In the genomic region with DNA sequence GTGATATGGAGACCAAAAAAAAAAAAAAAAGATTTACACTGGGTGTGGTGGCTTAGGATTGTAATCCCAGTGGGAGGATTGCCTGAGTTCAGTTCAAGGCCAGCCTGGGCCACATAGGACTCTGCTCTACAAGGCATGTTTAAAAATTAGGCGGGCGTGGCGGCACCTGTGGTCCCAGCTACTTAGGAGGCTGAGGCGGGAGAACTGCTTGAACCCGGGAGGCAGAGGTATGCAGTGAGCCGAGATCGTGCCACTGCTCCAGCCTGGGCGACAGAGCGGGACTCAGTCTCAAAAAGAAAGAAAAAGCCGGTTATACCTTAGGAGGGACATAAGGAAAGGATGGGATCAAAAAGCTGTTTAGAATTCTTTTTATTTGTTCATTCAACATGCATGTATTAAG, we compare ENCODE assay signal across 8 cellular contexts. TPM values are rescaled to one million over a fixed set of nuclear protein-coding genes. Genes with fewer than 3 reads are reported as not detected.
DNase-seq lines count a peak whose midpoint lies in the region; ATAC-seq and TF ChIP-seq lines count a peak whose summit lies in the region.

No MANE protein-coding gene starts in this region.

- H3K4me1 Mint-ChIP-seq in naive thymus-derived CD8-positive, alpha-beta T cell = peaks cover 2 to 15% (median 9%) of the 10 kb centered on the region in 4 donors

- H3K27ac ChIP-seq in AG04450 (ENCODE audit: low read depth, low read length) (no peak overlapping the region), coronary artery (no peak overlapping the region)

- peaks cover 0 to 2% (median 0%) of the 10 kb centered on the region in 5 donors for H3K27me3 Mint-ChIP-seq in naive thymus-derived CD8-positive, alpha-beta T cell

- peak overlapping the region; percentile 58 for H3K4me3 ChIP-seq in AG04450 (ENCODE audit: low read depth, low read length)
- peak overlapping the region; percentile 72 for H3K4me3 ChIP-seq in coronary artery

- H3K27me3 ChIP-seq in AG04450 (ENCODE audit: control insufficient read depth, insufficient read depth, low read length) = no peaks in the 10 kb centered on the region

- TF ChIP-seq CTCF in AG04450 (IDR thresholded peaks at IDR 0.05; ENCODE audit: low read depth, low read length) = no peak
- TF ChIP-seq CTCF in coronary artery (IDR thresholded peaks at IDR 0.05) = no peak

- peak overlapping the region; percentile 75 to 90 (median 84) for H3K4me3 Mint-ChIP-seq in naive thymus-derived CD8-positive, alpha-beta T cell

- peak overlapping the region in 7 of 10 donors; percentile 25 to 81 (median 36) for H3K27ac Mint-ChIP-seq in naive thymus-derived CD8-positive, alpha-beta T cell

- CTCF ChIA-PET in AG04450 (lab: Charles Lee) = interaction anchor here (1.1 to 2.5 kb wide), 4 partner anchors 11 to 358 kb away, joined by 3 to 14 read pairs (median 8); no protein-coding TSS in a partner anchor

- ATAC-seq in HG02852 (IDR thresholded peaks at IDR 0.05; ENCODE audit: unreplicated experiment) = peak; percentile 3
- ATAC-seq in naive thymus-derived CD8-positive, alpha-beta T cell = no peak
- no peak for ATAC-seq in GM21515 (IDR thresholded peaks at IDR 0.05; ENCODE audit: unreplicated experiment)
- no peak for ATAC-seq in GM18858 (IDR thresholded peaks at IDR 0.05; ENCODE audit: unreplicated experiment)

- peaks cover 0 to 6% (median 3%) of the 10 kb centered on the region in 3 donors for H3K36me3 Mint-ChIP-seq in naive thymus-derived CD8-positive, alpha-beta T cell

- POLR2A ChIA-PET in AG04450 (lab: Yijun Ruan, JAX) = no interaction called here
- POLR2A ChIA-PET in naive thymus-derived CD8-positive, alpha-beta T cell (lab: Charles Lee) = interaction anchor here (0.7 kb wide), 1 partner anchor 19 kb away, joined by 3 read pairs; no protein-coding TSS in a partner anchor

- DNase-seq in AG04450 (ENCODE audit: low read depth, low spot score) (no peak), coronary artery (ENCODE audit: low spot score) (no peak), DMS 273 (lab: John Stamatoyannopoulos, UW; ENCODE audit: unreplicated experiment) (no peak), dedifferentiated amniotic fluid mesenchymal stem cell (ENCODE audit: extremely low spot score) (no peak)
- DNase-seq in naive thymus-derived CD8-positive, alpha-beta T cell = no peak

- peaks cover 0 to 3% (median 0%) of the 10 kb centered on the region in 9 donors for H3K9me3 Mint-ChIP-seq in naive thymus-derived CD8-positive, alpha-beta T cell

- peaks cover 3% of the 10 kb centered on the region; the same call in 1 of the 2 replicates for H3K9me3 ChIP-seq in AG04450 (ENCODE audit: control insufficient read depth, insufficient read depth, low read length)

RNA-seq across cellular contexts. Expression of gene SPDYA, which starts 0.7 kb away (rescaled TPM):
- 0.07 and 0.22 TPM in 2 replicates for polyA plus RNA-seq in AG04450 (2011; rRNA removed)
- polyA minus RNA-seq in AG04450 (2011; rRNA and poly(A)+ RNA removed) = 0.32 and 0.61 TPM in 2 replicates
- total RNA-seq in naive thymus-derived CD8-positive, alpha-beta T cell = 1 to 10 TPM; 1.1 to 2.1 TPM
- not detected for polyA plus RNA-seq in naive thymus-derived CD8-positive, alpha-beta T cell

RNA-seq across cellular contexts. Expression of gene PPP1CB, which starts 58.3 kb away (rescaled TPM):
- polyA plus RNA-seq in AG04450 (2011; rRNA removed) = 105 and 159 TPM in 2 replicates
- 229 and 259 TPM in 2 replicates for polyA minus RNA-seq in AG04450 (2011; rRNA and poly(A)+ RNA removed)
- 100 to 1,000 TPM; 165 to 166 TPM for total RNA-seq in naive thymus-derived CD8-positive, alpha-beta T cell
- polyA plus RNA-seq in naive thymus-derived CD8-positive, alpha-beta T cell = 10 to 100 TPM; 63.1 to 85.7 (median 82.1) TPM
